8 cellular contexts compared by ENCODE assay signal in the genomic region with DNA sequence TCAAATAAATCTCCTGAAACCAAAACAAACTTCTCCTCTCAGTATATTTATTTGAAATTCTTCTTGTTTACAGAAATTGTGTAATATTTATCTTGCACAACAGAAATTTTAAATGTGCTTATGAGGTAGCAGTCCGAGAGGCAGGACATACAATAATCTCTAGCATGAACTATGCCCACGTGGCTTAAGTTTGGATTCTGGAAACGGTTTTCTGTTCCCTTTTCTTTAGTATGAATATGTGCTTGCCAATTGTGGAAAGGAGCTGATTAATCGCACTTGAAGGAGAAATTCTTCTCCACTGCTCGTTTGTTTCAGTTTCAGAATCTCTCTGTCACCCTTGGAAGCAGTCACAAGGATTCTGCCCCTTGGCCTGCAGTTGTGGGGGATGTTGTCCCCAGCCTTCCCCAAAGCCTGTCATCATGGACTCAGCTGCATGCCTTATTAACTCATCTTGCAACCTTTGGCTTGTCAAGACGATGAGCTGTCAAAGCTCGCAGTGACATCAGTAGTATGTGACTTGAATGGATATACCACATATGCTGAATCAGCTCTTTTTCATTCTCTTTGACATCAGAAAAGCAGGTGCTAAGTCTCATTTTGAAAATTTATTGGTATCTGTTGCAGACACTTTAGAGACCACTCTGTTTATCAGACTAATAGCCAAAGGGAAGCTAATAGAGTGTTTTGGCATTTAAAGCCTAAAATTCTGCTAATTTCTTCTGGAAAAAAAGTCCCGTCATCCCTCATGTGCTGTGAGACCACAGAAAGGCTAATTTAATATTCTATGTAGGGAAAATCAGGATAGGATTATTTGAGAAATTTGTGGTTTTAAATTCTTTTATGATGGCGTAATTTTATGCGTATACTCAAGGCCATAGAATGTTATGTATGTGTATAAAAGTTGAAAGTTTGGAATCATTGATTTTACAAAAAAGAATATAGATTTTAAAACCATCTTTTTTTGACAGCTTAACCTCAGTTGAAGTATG.
DNase-seq lines count a peak whose midpoint lies in the region; ATAC-seq and TF ChIP-seq lines count a peak whose summit lies in the region.

No MANE protein-coding gene starts in this region.

- no peaks in the 10 kb centered on the region for H4K20me1 ChIP-seq in KMS-11 (ENCODE audit: insufficient read depth)

- ATAC-seq in body of pancreas (peak; percentile 24), HG02678 (IDR thresholded peaks at IDR 0.05; ENCODE audit: unreplicated experiment) (no peak)
- ATAC-seq in CD8-positive, alpha-beta T cell = no peak

- DNase-seq in GM12864 (ENCODE audit: low read depth) (no peak), body of pancreas (no peak), medulla oblongata (ENCODE audit: extremely low spot score) (peak; percentile 79), NCI-H146 treated with DMSO at 0.1 percent for 48 hours (lab: John Stamatoyannopoulos, UW; ENCODE audit: unreplicated experiment) (no peak), GDM1 (lab: John Stamatoyannopoulos, UW) (no peak)
- no peak for DNase-seq in CD8-positive, alpha-beta T cell

- peaks cover 75% of the 10 kb centered on the region for H3K79me2 ChIP-seq in KMS-11 (ENCODE audit: insufficient read depth, low read depth)

- H3K27me3 ChIP-seq in KMS-11 (ENCODE audit: insufficient read depth, low read depth) = no peaks in the 10 kb centered on the region
- H3K27me3 ChIP-seq in body of pancreas = no peaks in the 10 kb centered on the region
- H3K27me3 ChIP-seq in CD8-positive, alpha-beta T cell (ENCODE audit: insufficient read depth, low read length) = no peaks in the 10 kb centered on the region

- H3K27me3 Mint-ChIP-seq in CD8-positive, alpha-beta T cell (ENCODE audit: low read depth) = no peaks in the 10 kb centered on the region

- H3K4me3 Mint-ChIP-seq in CD8-positive, alpha-beta T cell = no peak overlapping the region

- POLR2A ChIA-PET in CD8-positive, alpha-beta T cell (lab: Charles Lee) = interaction anchor here (0.7 to 1.1 kb wide), 2 partner anchors 58 to 193 kb away, joined by 3 to 4 read pairs; no protein-coding TSS in a partner anchor

- no peak overlapping the region for H2AFZ ChIP-seq in KMS-11 (ENCODE audit: low read depth)

- H3K9me3 ChIP-seq in body of pancreas = no peaks in the 10 kb centered on the region
- no peaks in the 10 kb centered on the region for H3K9me3 ChIP-seq in CD8-positive, alpha-beta T cell (ENCODE audit: low read length)

- H3K9ac ChIP-seq in KMS-11 = no peak overlapping the region

- TF ChIP-seq CTCF in GM12864 (IDR thresholded peaks at IDR 0.05; ENCODE audit: low read depth, low read length, missing control alignments) (no peak), KMS-11 (conservative IDR thresholded peaks at IDR 0.05; ENCODE audit: low read depth, low read length) (no peak), body of pancreas (IDR thresholded peaks at IDR 0.05) (no peak)
- no peak for TF ChIP-seq CTCF in CD8-positive, alpha-beta T cell (IDR thresholded peaks at IDR 0.05)

- H3K36me3 Mint-ChIP-seq in CD8-positive, alpha-beta T cell = no peaks in the 10 kb centered on the region

- no peaks in the 10 kb centered on the region for H3K9me3 Mint-ChIP-seq in CD8-positive, alpha-beta T cell

- intact Hi-C loops in body of pancreas (cut with DNase I) = no loop called here
- intact Hi-C loops in CD8-positive, alpha-beta T cell (cut with DNase I, micrococcal nuclease) = no loop called here

- H3K36me3 ChIP-seq in KMS-11 (ENCODE audit: insufficient read depth) (no peaks in the 10 kb centered on the region), body of pancreas (replicated peaks in 1 of 2; ENCODE audit: insufficient read depth in 1 of 2, low read depth in 2 of 2) (no peaks in the 10 kb centered on the region)
- no peaks in the 10 kb centered on the region for H3K36me3 ChIP-seq in CD8-positive, alpha-beta T cell (ENCODE audit: insufficient read depth, low read length)

- H3K4me1 ChIP-seq in KMS-11 (ENCODE audit: low read depth, poor library complexity, severe bottlenecking) = peaks cover 15% of the 10 kb centered on the region
- H3K4me1 ChIP-seq in body of pancreas = peaks cover 37% of the 10 kb centered on the region
- H3K4me1 ChIP-seq in CD8-positive, alpha-beta T cell (ENCODE audit: insufficient read depth, low read length) = peaks cover 13% of the 10 kb centered on the region

- CTCF ChIA-PET in CD8-positive, alpha-beta T cell (lab: Charles Lee) = interaction anchor here (0.8 kb wide), 1 partner anchor 11 kb away, joined by 3 read pairs; no protein-coding TSS in a partner anchor

- H3K4me1 Mint-ChIP-seq in CD8-positive, alpha-beta T cell (ENCODE audit: low read depth) = peaks cover 51% of the 10 kb centered on the region

- H3K27ac Mint-ChIP-seq in CD8-positive, alpha-beta T cell = no peak overlapping the region

- TF ChIP-seq POLR2A in body of pancreas (IDR thresholded peaks at IDR 0.05) = no peak

- H3K27ac ChIP-seq in KMS-11 (no peak overlapping the region), body of pancreas (peak overlapping the region in 3 of 4 donors; percentile 29 to 51 (median 37))
- no peak overlapping the region for H3K27ac ChIP-seq in CD8-positive, alpha-beta T cell (ENCODE audit: low read depth, low read length)

- H3K4me3 ChIP-seq in GM12864 (ENCODE audit: low read depth, low read length) (peak overlapping the region; percentile 28), KMS-11 (IDR thresholded peaks at IDR 0.05; ENCODE audit: insufficient read depth, low read depth, low read length) (no peak overlapping the region), body of pancreas (no peak overlapping the region)
- no peak overlapping the region for H3K4me3 ChIP-seq in CD8-positive, alpha-beta T cell (ENCODE audit: low read depth, low read length)

- H3K4me2 ChIP-seq in KMS-11 = peak overlapping the region; percentile 7; the same call in 1 of the 2 replicates

- 51 to 55% methylated on average over 10 of the region's 10 CpGs for WGBS in body of pancreas, 2 donors

Comparison
In these comparisons a context has a peak if more than half of its experiments do, and no peak if none do; other contexts are left out.
1. H3K27ac ChIP-seq: peak in body of pancreas (3 of 4); none in KMS-11 (single experiment) and CD8-positive, alpha-beta T cell (single experiment).